8 cellular contexts compared by ENCODE assay signal in genomic region chr7:33895025-33895804, GRCh38. TPM values are rescaled to one million over a fixed set of nuclear protein-coding genes. Genes with fewer than 3 reads are reported as not detected.
DNase-seq lines count a peak whose midpoint lies in the region; ATAC-seq, FAIRE-seq and TF ChIP-seq lines count a peak whose summit lies in the region.

No MANE protein-coding gene starts in this region.

- FAIRE-seq in bronchial epithelial cell (lab: Jason Lieb, UNC) = no peak

- H3K27me3 ChIP-seq in bronchial epithelial cell (ENCODE audit: control insufficient read depth, insufficient read depth, low read length) = no peaks in the 10 kb centered on the region

- intact Hi-C loops in left colon (cut with DNase I, micrococcal nuclease) = loop anchor here in 1 of 2 donors (10.0 kb wide), 1 partner anchor 140 kb away; no protein-coding TSS in a partner anchor

- TF ChIP-seq CTCF in AG09309 (IDR thresholded peaks at IDR 0.05; ENCODE audit: control insufficient read depth, insufficient read depth, low read depth, low read length, missing control alignments) (peak; percentile 99), bronchial epithelial cell (IDR thresholded peaks at IDR 0.05; ENCODE audit: insufficient read depth, low read length, severe bottlenecking) (peak; percentile 94)

- DNase-seq in AG09309 (ENCODE audit: low read depth) (peak; percentile 40), NCI-H2227 (lab: John Stamatoyannopoulos, UW; ENCODE audit: unreplicated experiment) (peak; percentile 54), bronchial epithelial cell (ENCODE audit: low read depth) (peak; percentile 62), left colon (peak; percentile 59 to 85)
- DNase-seq in activated CD4-positive, CD25-positive, alpha-beta regulatory T cell treated with anti-CD3 and anti-CD28 coated beads, Interleukin-2, amount 50 U/mL, for 16 hours (ENCODE audit: low read depth, low spot score) = peak; percentile 29
- DNase-seq in stimulated activated CD4-positive, alpha-beta T cell treated with anti-CD3 and anti-CD28 coated beads, Interleukin-2, amount 100 ng/mL, for 4 hours (ENCODE audit: low read depth) = peak; percentile 47

- ATAC-seq in GM18873 (IDR thresholded peaks at IDR 0.05; ENCODE audit: low FRiP score, unreplicated experiment) = peak; percentile 82
- peak; percentile 98 for ATAC-seq in HG03097 (IDR thresholded peaks at IDR 0.05; ENCODE audit: low FRiP score, unreplicated experiment)
- ATAC-seq in left colon = peak; percentile 90

- no peaks in the 10 kb centered on the region for H3K36me3 ChIP-seq in bronchial epithelial cell (ENCODE audit: control insufficient read depth, insufficient read depth, low read length)

- no peak overlapping the region for H3K4me3 ChIP-seq in AG09309 (ENCODE audit: control insufficient read depth, low read depth, low read length)
- H3K4me3 ChIP-seq in bronchial epithelial cell (ENCODE audit: low read depth, low read length) = no peak overlapping the region

RNA-seq across cellular contexts. Expression of gene BMPER, which starts 10.1 kb away (rescaled TPM):
- 0.13 and 0.26 TPM in 2 replicates for total RNA-seq in bronchial epithelial cell
- total RNA-seq in left colon = 1 to 10 TPM; 1.2 to 1.5 TPM
